Comparison of ENCODE assay signal across 10 cellular contexts in genomic region chr17:55433629-55434422, GRCh38. TPM values are rescaled to one million over a fixed set of nuclear protein-coding genes. Genes with fewer than 3 reads are reported as not detected.
DNase-seq lines count a peak whose midpoint lies in the region; ATAC-seq and TF ChIP-seq lines count a peak whose summit lies in the region.
"Had no signal": no experiment of that assay in that cellular context is flagged by ENCODE, and none has a peak within 500 bp of the region (broad histone marks: within the 10 kb centered on the region; RNA-seq: fewer than 3 reads in every experiment).

No MANE protein-coding gene starts in this region.

- TF ChIP-seq CTCF in 22Rv1 (IDR thresholded peaks at IDR 0.05) = no peak
- no peak for TF ChIP-seq CTCF in left lung (IDR thresholded peaks at IDR 0.05)

- H3K4me3 ChIP-seq in left lung = no peak overlapping the region
- H3K4me3 ChIP-seq: heart right ventricle had no signal

- H3K4me1 ChIP-seq in left lung = peaks cover 4 to 30% of the 10 kb centered on the region in 2 donors

- H3K27ac ChIP-seq in 22Rv1 (peak overlapping the region; percentile 90), left lung (peak overlapping the region; percentile 7 to 53)

- H3K36me3 ChIP-seq in left lung = no peaks in the 10 kb centered on the region
- H3K36me3 ChIP-seq: heart right ventricle had no signal

- H3K27me3 ChIP-seq in left lung = no peaks in the 10 kb centered on the region
- H3K27me3 ChIP-seq: heart right ventricle had no signal

- DNase-seq in HT1080 (ENCODE audit: low read depth) (peak; percentile 94), astrocyte of the hippocampus (ENCODE audit: low read depth, low spot score) (peak; percentile 20), left lung (no peak), amygdala (lab: John Stamatoyannopoulos, UW) (no peak), mesenteric fat pad (ENCODE audit: low spot score) (no peak), cortex of kidney (lab: John Stamatoyannopoulos, UW) (no peak), 8988T (no peak)
- DNase-seq: CD4-positive, alpha-beta T cell; heart right ventricle had no signal

- no peaks in the 10 kb centered on the region for H3K9me3 ChIP-seq in left lung
- H3K9me3 ChIP-seq: heart right ventricle had no signal

- ATAC-seq in left lung = peak; percentile 74

- intact Hi-C loops in left lung (cut with DNase I) = no loop called here

RNA-seq across cellular contexts. Expression of gene MMD, which starts 12.2 kb away (rescaled TPM):
- 6.4 and 13.6 TPM in 2 replicates for total RNA-seq in HT1080 (2014; rRNA removed; shearing (Covaris generic))
- polyA plus RNA-seq in HT1080 (2015; cell fraction: cytosol; rRNA removed) = 17.3 and 17.8 TPM in 2 replicates
- 6.7 and 8.4 TPM in 2 replicates for polyA plus RNA-seq in HT1080 (2015; cell fraction: nucleus; rRNA removed)
- total RNA-seq in left lung (10 to 100 TPM; 19.0 to 23.2 TPM), mesenteric fat pad (190 TPM)

Comparison
In these comparisons a context has a peak if more than half of its experiments do, and no peak if none do; other contexts are left out.
1. DNase-seq: peak in HT1080 (single experiment) and astrocyte of the hippocampus (single experiment); none in left lung (0 of 2), amygdala (0 of 56), mesenteric fat pad (single experiment), cortex of kidney (single experiment) and 8988T (single experiment).